ENCODE assay signal across 24 cellular contexts in the genomic region with DNA sequence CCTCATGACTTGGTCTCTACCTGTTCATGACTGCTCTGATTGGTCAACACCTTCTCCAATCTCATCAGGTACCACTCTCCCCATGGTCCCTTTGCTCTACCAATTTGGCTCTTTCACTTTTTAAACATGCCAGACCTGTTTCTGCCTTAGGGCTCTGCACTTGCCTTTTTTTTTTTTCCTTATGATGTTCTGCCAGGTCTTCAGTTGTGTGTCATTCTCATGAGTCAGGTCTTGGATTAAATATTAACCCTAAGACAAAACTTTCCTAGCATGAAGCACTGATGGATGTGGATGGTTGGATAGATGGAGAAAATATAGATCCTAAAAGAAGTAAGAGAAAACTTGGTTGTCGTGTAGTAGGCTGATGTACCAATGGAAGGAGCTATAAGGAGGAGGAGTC.
DNase-seq lines count a peak whose midpoint lies in the region; TF ChIP-seq lines count a peak whose summit lies in the region.
"Had no signal": no experiment of that assay in that cellular context is flagged by ENCODE, and none has a peak within 500 bp of the region (broad histone marks: within the 10 kb centered on the region; RNA-seq: fewer than 3 reads in every experiment).

No MANE protein-coding gene starts in this region.

- TF ChIP-seq CTCF in RWPE1 (conservative IDR thresholded peaks at IDR 0.05; ENCODE audit: low read depth) (no peak), fibroblast of mammary gland (conservative IDR thresholded peaks at IDR 0.05; ENCODE audit: control insufficient read depth, insufficient read depth, low read depth, low read length) (no peak), endodermal cell (conservative IDR thresholded peaks at IDR 0.05) (no peak)

- H3K4me3 ChIP-seq in fibroblast of mammary gland (ENCODE audit: control insufficient read depth, low read depth, low read length) (no peak overlapping the region), endodermal cell (ENCODE audit: low read length) (no peak overlapping the region)
- H3K4me3 ChIP-seq: heart right ventricle, MG63, spleen, thyroid gland had no signal

- no peaks in the 10 kb centered on the region for H3K27me3 ChIP-seq in endodermal cell (ENCODE audit: control insufficient read depth, insufficient read depth, low read length, poor library complexity, severe bottlenecking)
- H3K27me3 ChIP-seq: heart right ventricle, MG63, neutrophil, spleen, thyroid gland had no signal

- H3K4me3 Mint-ChIP-seq in endodermal cell: no peak overlapping the region
- H3K4me3 Mint-ChIP-seq: activated naive CD8-positive, alpha-beta T cell treated with anti-CD3 and anti-CD28 coated beads for 36 hours; CD4-positive, alpha-beta memory T cell; WTC11 had no signal

- POLR2A ChIA-PET in RWPE1 (lab: Yijun Ruan, JAX; ENCODE audit: low non-redundant PET): no interaction called here

- CTCF ChIA-PET in RWPE1 (lab: Yijun Ruan, JAX): interaction anchor here (0.6 kb wide), 1 partner anchor 1294 kb away, joined by 3 read pairs; no protein-coding TSS in a partner anchor

- H3K36me3 Mint-ChIP-seq in endodermal cell (ENCODE audit: low read depth): no peaks in the 10 kb centered on the region
- H3K36me3 Mint-ChIP-seq: activated naive CD8-positive, alpha-beta T cell treated with anti-CD3 and anti-CD28 coated beads for 36 hours; CD4-positive, alpha-beta memory T cell; WTC11 had no signal

- H3K9me3 Mint-ChIP-seq in endodermal cell: no peaks in the 10 kb centered on the region
- H3K9me3 Mint-ChIP-seq: activated naive CD8-positive, alpha-beta T cell treated with anti-CD3 and anti-CD28 coated beads for 36 hours; WTC11 had no signal

- no peaks in the 10 kb centered on the region for H3K36me3 ChIP-seq in endodermal cell (ENCODE audit: control insufficient read depth, insufficient read depth, low read length)
- H3K36me3 ChIP-seq: heart right ventricle, MG63, neutrophil, spleen, thyroid gland had no signal

- H3K9me3 ChIP-seq in endodermal cell (ENCODE audit: control insufficient read depth, low read length): no peaks in the 10 kb centered on the region
- H3K9me3 ChIP-seq: heart right ventricle, MG63, neutrophil, SK-N-SH, spleen, thyroid gland had no signal

- H3K4me1 ChIP-seq in endodermal cell (ENCODE audit: control insufficient read depth, insufficient read depth, low read length): no peaks in the 10 kb centered on the region
- H3K4me1 ChIP-seq: spleen, thyroid gland had no signal

- peaks cover 1% of the 10 kb centered on the region for H3K27me3 Mint-ChIP-seq in endodermal cell (ENCODE audit: insufficient read depth)
- H3K27me3 Mint-ChIP-seq: activated naive CD8-positive, alpha-beta T cell treated with anti-CD3 and anti-CD28 coated beads for 36 hours had no signal

- no peak overlapping the region for H3K27ac ChIP-seq in RWPE1
- no peak overlapping the region for H3K27ac ChIP-seq in endodermal cell (ENCODE audit: low read depth, low read length)
- H3K27ac ChIP-seq: heart right ventricle, neutrophil, spleen, thyroid gland had no signal

- DNase-seq in ELR (ENCODE audit: low read depth): peak; percentile 27
- peak; percentile 29 for DNase-seq in RWPE1 (ENCODE audit: low spot score)
- peak; percentile 63 for DNase-seq in fibroblast of mammary gland (ENCODE audit: low read depth)
- peak; percentile 96 for DNase-seq in renal cortical epithelial cell (ENCODE audit: low read depth)
- no peak for DNase-seq in endodermal cell
- DNase-seq in mesenteric fat pad (ENCODE audit: low spot score): no peak
- no peak for DNase-seq in cerebellum (ENCODE audit: low spot score)
- no peak for DNase-seq in activated CD4-positive, alpha-beta T cell treated with anti-CD3 and anti-CD28 coated beads for 1 hour
- DNase-seq: activated CD4-positive, alpha-beta T cell treated with anti-CD3 and anti-CD28 coated beads, Interleukin-2, amount 50 U/mL, for 48 hours; activated naive CD8-positive, alpha-beta T cell treated with anti-CD3 and anti-CD28 coated beads for 36 hours; CD4-positive, alpha-beta memory T cell; effector memory CD4-positive, alpha-beta T cell; heart right ventricle; MG63; NCI-H1417; NCI-H2107; NCI-H510A treated with DMSO at 0.1 percent for 48 hours; SK-N-SH; spleen; stimulated activated CD4-positive, alpha-beta T cell treated with anti-CD3 and anti-CD28 coated beads, Interleukin-4, amount 100 ng/mL, for 24 hours; stimulated activated naive CD4-positive, alpha-beta T cell treated with Interleukin-2 at 50 U/mL for 16 hours; thyroid gland had no signal

- no peak overlapping the region for H3K9ac ChIP-seq in endodermal cell (ENCODE audit: extremely low read depth, low read length, poor library complexity, severe bottlenecking)
- H3K9ac ChIP-seq: SK-N-SH had no signal

- H3K27ac Mint-ChIP-seq in endodermal cell: no peak overlapping the region
- H3K27ac Mint-ChIP-seq: activated naive CD8-positive, alpha-beta T cell treated with anti-CD3 and anti-CD28 coated beads for 36 hours; CD4-positive, alpha-beta memory T cell; WTC11 had no signal

- H3K4me1 Mint-ChIP-seq in endodermal cell: no peaks in the 10 kb centered on the region
- H3K4me1 Mint-ChIP-seq: activated naive CD8-positive, alpha-beta T cell treated with anti-CD3 and anti-CD28 coated beads for 36 hours; CD4-positive, alpha-beta memory T cell; WTC11 had no signal

- WGBS in endodermal cell (ENCODE audit: insufficient coverage in 1 of 2, insufficient read length in 1 of 2), 2 experiments: 81 to 100% methylated on average over 1 of the region's 1 CpG

Comparison
In these comparisons a context has a peak if more than half of its experiments do, and no peak if none do; other contexts are left out.
1. DNase-seq: peak in ELR (single experiment), RWPE1 (single experiment), fibroblast of mammary gland (single experiment) and renal cortical epithelial cell (single experiment); none in endodermal cell (single experiment), mesenteric fat pad (single experiment), cerebellum (single experiment) and activated CD4-positive, alpha-beta T cell treated with anti-CD3 and anti-CD28 coated beads for 1 hour (single experiment).